31 cellular contexts compared by ENCODE assay signal in the genomic region with DNA sequence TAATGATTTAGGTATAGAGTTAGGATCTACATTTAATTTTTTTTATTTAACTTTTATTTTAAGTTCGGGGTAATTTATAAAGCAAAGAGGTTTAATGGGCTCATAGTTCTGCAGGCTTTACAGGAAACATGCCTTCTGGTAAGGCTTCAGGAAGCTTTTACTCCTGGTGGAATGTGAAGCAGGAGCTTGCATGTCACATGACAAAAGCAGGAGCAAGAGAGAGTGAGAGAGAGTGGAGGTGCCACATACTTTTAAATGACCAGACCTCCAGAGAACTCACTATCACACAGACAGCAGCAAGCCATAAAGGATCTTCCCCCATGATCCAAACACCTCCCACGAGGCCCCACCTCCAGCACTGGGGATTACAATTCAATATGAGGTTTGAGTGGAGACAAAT. TPM values are rescaled to one million over a fixed set of nuclear protein-coding genes. Genes with fewer than 3 reads are reported as not detected.
DNase-seq lines count a peak whose midpoint lies in the region; ATAC-seq, FAIRE-seq and TF ChIP-seq lines count a peak whose summit lies in the region.
"Had no signal": no experiment of that assay in that cellular context is flagged by ENCODE, and none has a peak within 500 bp of the region (broad histone marks: within the 10 kb centered on the region; RNA-seq: fewer than 3 reads in every experiment).

No MANE protein-coding gene starts in this region.

- H3K14ac ChIP-seq in H9 (ENCODE audit: insufficient read depth, low read length) (no peak overlapping the region), H1 (ENCODE audit: insufficient read length) (no peak overlapping the region)

- H2AK5ac ChIP-seq in H9 (ENCODE audit: insufficient read length, low read length) (no peak overlapping the region), H1 (ENCODE audit: low read depth, low read length) (no peak overlapping the region), mesendoderm (ENCODE audit: low read length) (no peak overlapping the region)

- H2BK12ac ChIP-seq in H9 (ENCODE audit: insufficient read length, low read depth, low read length) (no peak overlapping the region), H1 (ENCODE audit: low read depth, low read length) (no peak overlapping the region)

- DNase-seq in H9, result no peak
- no peak for DNase-seq in H1 (ENCODE audit: low read depth in 1 of 2, low spot score in 2 of 2)
- peak; percentile 64 for DNase-seq in mesendoderm
- no peak for DNase-seq in NK-92 (lab: John Stamatoyannopoulos, UW; ENCODE audit: unreplicated experiment)
- DNase-seq in GM12891 (ENCODE audit: insufficient read length, low spot score), result no peak
- DNase-seq: 8988T; ACHN; BE2C; C1 segment of cervical spinal cord; CD4-positive, alpha-beta memory T cell; CD4-positive, CD25-positive, alpha-beta regulatory T cell; CD8-positive, alpha-beta memory T cell; COR-L47; DMS 273 treated with DMSO at 0.1 percent for 48 hours; DMS153; DMS53; DMS79; DND-41; EL; GDM1 had no signal

- no peak for TF ChIP-seq RAD21 in H1 (IDR thresholded peaks at IDR 0.05 in 1 of 2, conservative IDR thresholded peaks at IDR 0.05 in 1 of 2; ENCODE audit: low read depth in 2 of 2, low read length in 2 of 2)

- no peak overlapping the region for H3K9ac ChIP-seq in H9 (ENCODE audit: extremely low read depth, insufficient read length, low read length)
- H3K9ac ChIP-seq in H1 (replicated peaks in 1 of 4; ENCODE audit: extremely low read depth in 1 of 4, low read depth in 3 of 4, low read length in 3 of 4), result no peak overlapping the region
- no peak overlapping the region for H3K9ac ChIP-seq in mesendoderm (ENCODE audit: low read length)
- H3K9ac ChIP-seq: BLaER1 had no signal

- H2AFZ ChIP-seq in H9 (ENCODE audit: low read length) (peak overlapping the region; percentile 40), H1 (ENCODE audit: low read length) (peak overlapping the region; percentile 85)

- CTCF ChIA-PET in H1 (lab: Charles Lee; ENCODE audit: partially characterized antibody), result interaction anchor here (1.0 kb wide), 1 partner anchor 9 kb away, joined by 3 read pairs; no protein-coding TSS in a partner anchor

- H2BK15ac ChIP-seq in H9 (ENCODE audit: low read depth, low read length), result no peak overlapping the region
- no peak overlapping the region for H2BK15ac ChIP-seq in H1 (ENCODE audit: low read length)
- no peak overlapping the region for H2BK15ac ChIP-seq in mesendoderm (replicated peaks; ENCODE audit: low read depth)

- H2BK5ac ChIP-seq in H9 (ENCODE audit: insufficient read length, low read length), result no peak overlapping the region
- H2BK5ac ChIP-seq in H1 (ENCODE audit: low read depth, low read length), result no peak overlapping the region
- no peak overlapping the region for H2BK5ac ChIP-seq in mesendoderm (ENCODE audit: low read length)

- H3K79me2 ChIP-seq in H9 (ENCODE audit: insufficient read depth, low read length), result no peaks in the 10 kb centered on the region
- no peaks in the 10 kb centered on the region for H3K79me2 ChIP-seq in H1 (ENCODE audit: control insufficient read depth in 1 of 2, insufficient read depth in 2 of 2, low read length in 2 of 2)
- H3K79me2 ChIP-seq in mesendoderm (ENCODE audit: control insufficient read depth, insufficient read depth, low read length), result no peaks in the 10 kb centered on the region

- H3K4me1 Mint-ChIP-seq in H9, result peaks cover 0 to 3% of the 10 kb centered on the region in 2 experiments; a peak in 1 of 4 replicates
- H3K4me1 Mint-ChIP-seq: CD14-positive monocyte had no signal

- H3K9me3 ChIP-seq in H9 (ENCODE audit: control insufficient read depth, low read depth, low read length) (no peaks in the 10 kb centered on the region), H1 (ENCODE audit: insufficient read depth in 2 of 2, low read depth in 1 of 2, low read length in 1 of 2) (no peaks in the 10 kb centered on the region)
- H3K9me3 ChIP-seq: BE2C, BLaER1 had no signal

- H3K4me3 ChIP-seq in H1 (ENCODE audit: extremely low read depth in 1 of 4, insufficient read depth in 2 of 4, low read depth in 3 of 4, low read length in 4 of 4) (no peak overlapping the region), mesendoderm (ENCODE audit: low read length) (no peak overlapping the region)
- H3K4me3 ChIP-seq: BLaER1, GM12878 had no signal

- no peak overlapping the region for H4K8ac ChIP-seq in H9 (replicated peaks; ENCODE audit: insufficient read length, low read depth, low read length)
- H4K8ac ChIP-seq in H1 (ENCODE audit: extremely low read depth, insufficient read depth, low read length), result no peak overlapping the region
- no peak overlapping the region for H4K8ac ChIP-seq in mesendoderm (ENCODE audit: low read depth, low read length)

- no peak overlapping the region for H3K18ac ChIP-seq in H9 (ENCODE audit: insufficient read length, low read depth, low read length)
- no peak overlapping the region for H3K18ac ChIP-seq in H1 (ENCODE audit: extremely low read depth, low read length)
- H3K18ac ChIP-seq in mesendoderm (ENCODE audit: low read length), result no peak overlapping the region

- H4K5ac ChIP-seq in H9 (ENCODE audit: insufficient read length, low read depth, low read length) (no peak overlapping the region), H1 (ENCODE audit: insufficient read length, low read depth, low read length) (no peak overlapping the region), mesendoderm (ENCODE audit: low read length) (no peak overlapping the region)

- H3T11ph ChIP-seq in H9 (ENCODE audit: low read length), result no peak overlapping the region

- H3K56ac ChIP-seq in H9 (ENCODE audit: insufficient read length, low read depth, low read length), result no peak overlapping the region
- no peak overlapping the region for H3K56ac ChIP-seq in H1 (replicated peaks; ENCODE audit: insufficient read length, low read depth, low read length)
- H3K56ac ChIP-seq in mesendoderm (ENCODE audit: low read length), result no peak overlapping the region

- H3K9me3 Mint-ChIP-seq in H9, result peaks cover 3% of the 10 kb centered on the region in 2 experiments; a peak in 2 of 5 replicates

- H4K91ac ChIP-seq in H9 (ENCODE audit: insufficient read length, low read depth, low read length) (no peak overlapping the region), H1 (replicated peaks; ENCODE audit: insufficient read length, low read length) (no peak overlapping the region)

- no peaks in the 10 kb centered on the region; the same call in 1 of the 2 replicates for H3K27me3 Mint-ChIP-seq in H9 (ENCODE audit: low read depth)

- H3K23me2 ChIP-seq in H9 (ENCODE audit: insufficient read length, low read depth, low read length, poor library complexity, severe bottlenecking), result no peaks in the 10 kb centered on the region
- H3K23me2 ChIP-seq in H1 (ENCODE audit: low read depth, low read length), result no peaks in the 10 kb centered on the region

- H3K36me3 ChIP-seq in H1 (ENCODE audit: control insufficient read depth in 2 of 4, insufficient read depth in 4 of 4, low read length in 3 of 4) (no peaks in the 10 kb centered on the region), mesendoderm (ENCODE audit: control insufficient read depth, insufficient read depth, low read length) (no peaks in the 10 kb centered on the region)
- H3K36me3 ChIP-seq: BE2C, BLaER1 had no signal

- TF ChIP-seq POLR2A in H1 (IDR thresholded peaks at IDR 0.05; ENCODE audit: control extremely low read depth in 1 of 2, low read depth in 2 of 2, low read length in 2 of 2), result no peak
- TF ChIP-seq POLR2A in GM12891 (IDR thresholded peaks at IDR 0.05; ENCODE audit: low read depth, low read length), result no peak

- FAIRE-seq in H1 (lab: Jason Lieb, UNC) (no peak), GM12891 (lab: Jason Lieb, UNC) (no peak)
- FAIRE-seq: A204.1, GM12878, GM19239 had no signal

- H4K20me1 ChIP-seq in H9 (ENCODE audit: control insufficient read depth, insufficient read depth, insufficient read length) (no peaks in the 10 kb centered on the region), H1 (replicated peaks in 1 of 2; ENCODE audit: control insufficient read depth in 1 of 2, insufficient read depth in 2 of 2, low read length in 2 of 2) (no peaks in the 10 kb centered on the region)
- H4K20me1 ChIP-seq: BLaER1 had no signal

- H3K79me1 ChIP-seq in H9 (ENCODE audit: insufficient read depth, low read depth, low read length, poor library complexity, severe bottlenecking), result no peaks in the 10 kb centered on the region
- H3K79me1 ChIP-seq in H1 (ENCODE audit: low read depth, low read length), result no peaks in the 10 kb centered on the region
- H3K79me1 ChIP-seq in mesendoderm (ENCODE audit: low read length), result no peaks in the 10 kb centered on the region

- H3K27me3 ChIP-seq in H9 (ENCODE audit: insufficient read depth, low read length) (no peaks in the 10 kb centered on the region), H1 (replicated peaks in 1 of 4; ENCODE audit: control insufficient read depth in 3 of 4, extremely low read depth in 1 of 4, insufficient read depth in 3 of 4, low read length in 3 of 4) (no peaks in the 10 kb centered on the region), mesendoderm (ENCODE audit: insufficient read depth, low read length, poor library complexity) (no peaks in the 10 kb centered on the region)
- H3K27me3 ChIP-seq: BE2C, BLaER1 had no signal

- H3K23ac ChIP-seq in H9 (ENCODE audit: insufficient read length, low read depth, low read length) (no peak overlapping the region), H1 (ENCODE audit: insufficient read length) (no peak overlapping the region), mesendoderm (ENCODE audit: low read length) (no peak overlapping the region)

- WGBS in H9 (ENCODE audit: extremely low coverage, insufficient read length, low lambda C conversion rate), result no CpG with 5 or more reads among the region's 2 CpGs
- 86% methylated on average over 2 of the region's 2 CpGs; no CpG with 5 or more reads in 1 of the 2 experiments for WGBS in H1 (ENCODE audit: extremely low coverage in 1 of 2, insufficient coverage in 1 of 2, insufficient read length in 1 of 2, insufficient replicate concordance in 2 of 2, low coverage in 1 of 2, low lambda C conversion rate in 2 of 2, missing lambda C conversion rate in 1 of 2), 2 experiments
- no CpG with 5 or more reads among the region's 2 CpGs for whole genome bisulfite sequencing in mesendoderm (ENCODE audit: extremely low coverage, insufficient coverage, low lambda C conversion rate)

- H3K4me2 ChIP-seq in H9 (ENCODE audit: insufficient read depth, insufficient read length, low read length) (no peak overlapping the region), H1 (ENCODE audit: insufficient read depth in 1 of 2, low read depth in 2 of 2, low read length in 2 of 2) (no peak overlapping the region), mesendoderm (ENCODE audit: low read length) (no peak overlapping the region)
- H3K4me2 ChIP-seq: BLaER1 had no signal

- H2BK120ac ChIP-seq in H9 (ENCODE audit: low read depth, low read length, poor library complexity, severe bottlenecking) (no peak overlapping the region), H1 (replicated peaks; ENCODE audit: low read depth, low read length) (no peak overlapping the region), mesendoderm (ENCODE audit: low read depth, low read length) (no peak overlapping the region)

- H3K4me1 ChIP-seq in H9 (ENCODE audit: insufficient read depth, low read length), result no peaks in the 10 kb centered on the region
- H3K4me1 ChIP-seq in H1 (replicated peaks in 1 of 4; ENCODE audit: control insufficient read depth in 3 of 4, insufficient read depth in 4 of 4, low read length in 3 of 4), result no peaks in the 10 kb centered on the region
- no peaks in the 10 kb centered on the region for H3K4me1 ChIP-seq in mesendoderm (ENCODE audit: control insufficient read depth, low read depth, low read length)
- H3K4me1 ChIP-seq: BE2C had no signal

- H3K4ac ChIP-seq in H9 (ENCODE audit: low read depth, low read length) (no peak overlapping the region), H1 (replicated peaks; ENCODE audit: insufficient read length, low read depth, low read length) (no peak overlapping the region), mesendoderm (ENCODE audit: low read depth, low read length) (no peak overlapping the region)

- POLR2A ChIA-PET in H1 (lab: Charles Lee; ENCODE audit: partially characterized antibody), result no interaction called here

- H3K36me3 Mint-ChIP-seq in H9 (ENCODE audit: insufficient read depth in 1 of 3, low read depth in 3 of 3), result no peaks in the 10 kb centered on the region
- H3K36me3 Mint-ChIP-seq: CD14-positive monocyte; CD4-positive, alpha-beta memory T cell; CD4-positive, CD25-positive, alpha-beta regulatory T cell had no signal

- ATAC-seq in HG03460 (IDR thresholded peaks at IDR 0.05; ENCODE audit: unreplicated experiment) (no peak), HG02588 (IDR thresholded peaks at IDR 0.05; ENCODE audit: unreplicated experiment) (no peak)
- ATAC-seq: GM12878 had no signal

- no peak for TF ChIP-seq EP300 in H1 (IDR thresholded peaks at IDR 0.05; ENCODE audit: borderline replicate concordance in 1 of 2, low read depth in 2 of 2, low read length in 2 of 2)

- no peak overlapping the region for H3K27ac ChIP-seq in H9 (ENCODE audit: insufficient read length, low read depth, low read length)
- H3K27ac ChIP-seq in H1 (ENCODE audit: low read depth, low read length), result no peak overlapping the region
- H3K27ac ChIP-seq in mesendoderm (ENCODE audit: low read depth, low read length), result no peak overlapping the region
- H3K27ac ChIP-seq: BLaER1 had no signal

- TF ChIP-seq CTCF in H9 (conservative IDR thresholded peaks at IDR 0.05) (no peak), H1 (IDR thresholded peaks at IDR 0.05; ENCODE audit: control extremely low read depth in 1 of 3, insufficient read depth in 1 of 3, low read depth in 1 of 3, low read length in 3 of 3) (no peak)

- H2BK20ac ChIP-seq in H9 (ENCODE audit: low read depth, low read length, poor library complexity, severe bottlenecking) (no peak overlapping the region), H1 (ENCODE audit: low read length) (no peak overlapping the region)

- H3K4me3 Mint-ChIP-seq in H9, result no peak overlapping the region
- H3K4me3 Mint-ChIP-seq: CD14-positive monocyte; CD4-positive, alpha-beta memory T cell; CD4-positive, CD25-positive, alpha-beta regulatory T cell; CD8-positive, alpha-beta memory T cell had no signal

- H3K27ac Mint-ChIP-seq in H9, result peak overlapping the region in 1 of 3 experiments; percentile 78; a peak in 2 of 7 replicates
- H3K27ac Mint-ChIP-seq: CD14-positive monocyte; CD4-positive, CD25-positive, alpha-beta regulatory T cell; CD8-positive, alpha-beta memory T cell had no signal

RNA-seq across cellular contexts. Expression of a gene that starts 17.6 kb away (rescaled TPM):
- total RNA-seq in H9 (2021), result not detected in 2 replicates
- total RNA-seq in H1 (2021; fragmentation: NEBNext Ultra II Directional; extraction: Animal tissue kit (Norgen Biotek cat#: 25700)), result not detected in 2 replicates
- not detected in 2 replicates for polyA plus RNA-seq in H1 (2011; rRNA removed)
- not detected for polyA plus RNA-seq in H1 (2011; cell fraction: cytosol; rRNA removed)
- polyA plus RNA-seq in H1 (2011; cell fraction: nucleus; rRNA removed), result not detected
- not detected in 4 replicates for polyA plus RNA-seq in H1 (2012, experiment 1 of 2)
- not detected for polyA plus RNA-seq in H1 (2012, experiment 2 of 2)
- 0.02 TPM for polyA plus RNA-seq in H1 (2013, experiment 1 of 2)
- polyA plus RNA-seq in H1 (2013, experiment 2 of 2), result 0.04 TPM
- polyA minus RNA-seq in H1 (2011; rRNA and poly(A)+ RNA removed), result not detected in 2 replicates
- not detected for polyA minus RNA-seq in H1 (2011; cell fraction: cytosol; rRNA and poly(A)+ RNA removed)
- polyA minus RNA-seq in H1 (2011; cell fraction: nucleus; rRNA and poly(A)+ RNA removed), result not detected
- polyA plus RNA-seq in mesendoderm (2013, experiment 1 of 2), result 0.06 TPM
- polyA plus RNA-seq in mesendoderm (2013, experiment 2 of 2), result 0.08 TPM
- polyA plus RNA-seq in GM12891 (2012; ENCODE audit: low read depth, missing spikeins), result 35.5 TPM
- total RNA-seq: G401 had no signal

RNA-seq across cellular contexts. Expression of a gene that starts 32.3 kb away (rescaled TPM):
- not detected in 2 replicates for total RNA-seq in H9 (2021)
- total RNA-seq in H1 (2021; fragmentation: NEBNext Ultra II Directional; extraction: Animal tissue kit (Norgen Biotek cat#: 25700)), result not detected in 2 replicates
- not detected in 2 replicates for polyA plus RNA-seq in H1 (2011; rRNA removed)
- polyA plus RNA-seq in H1 (2011; cell fraction: cytosol; rRNA removed), result not detected
- polyA plus RNA-seq in H1 (2011; cell fraction: nucleus; rRNA removed), result not detected
- not detected in 4 replicates for polyA plus RNA-seq in H1 (2012, experiment 1 of 2)
- not detected for polyA plus RNA-seq in H1 (2012, experiment 2 of 2)
- not detected for polyA plus RNA-seq in H1 (2013, experiment 1 of 2)
- not detected for polyA plus RNA-seq in H1 (2013, experiment 2 of 2)
- polyA minus RNA-seq in H1 (2011; rRNA and poly(A)+ RNA removed), result not detected in 2 replicates
- polyA minus RNA-seq in H1 (2011; cell fraction: cytosol; rRNA and poly(A)+ RNA removed), result not detected
- polyA minus RNA-seq in H1 (2011; cell fraction: nucleus; rRNA and poly(A)+ RNA removed), result not detected
- polyA plus RNA-seq in mesendoderm (2013, experiment 1 of 2), result not detected
- polyA plus RNA-seq in mesendoderm (2013, experiment 2 of 2), result not detected
- not detected for polyA plus RNA-seq in GM12891 (2012; ENCODE audit: low read depth, missing spikeins)
- total RNA-seq: A673, Daoy, G401, GM12878 had no signal
- polyA plus RNA-seq: AG04450; CD14-positive monocyte; CD4-positive, alpha-beta memory T cell; CD8-positive, alpha-beta memory T cell; GM12878 had no signal

RNA-seq across cellular contexts. Expression of a gene that starts 55.3 kb away (rescaled TPM):
- not detected in 2 replicates for total RNA-seq in H9 (2021)
- not detected in 2 replicates for total RNA-seq in H1 (2021; fragmentation: NEBNext Ultra II Directional; extraction: Animal tissue kit (Norgen Biotek cat#: 25700))
- 0.02 TPM in 1 of 2 replicates, not detected in the other for polyA plus RNA-seq in H1 (2011; rRNA removed)
- polyA plus RNA-seq in H1 (2011; cell fraction: cytosol; rRNA removed), result not detected
- polyA plus RNA-seq in H1 (2011; cell fraction: nucleus; rRNA removed), result not detected
- 0.03 to 0.20 TPM in 2 of 4 replicates, not detected in the others for polyA plus RNA-seq in H1 (2012, experiment 1 of 2)
- polyA plus RNA-seq in H1 (2012, experiment 2 of 2), result not detected
- polyA plus RNA-seq in H1 (2013, experiment 1 of 2), result not detected
- polyA plus RNA-seq in H1 (2013, experiment 2 of 2), result 0.02 TPM
- polyA minus RNA-seq in H1 (2011; rRNA and poly(A)+ RNA removed), result not detected in 2 replicates
- not detected for polyA minus RNA-seq in H1 (2011; cell fraction: cytosol; rRNA and poly(A)+ RNA removed)
- polyA minus RNA-seq in H1 (2011; cell fraction: nucleus; rRNA and poly(A)+ RNA removed), result not detected
- polyA plus RNA-seq in mesendoderm (2013, experiment 1 of 2), result 0.14 TPM
- 0.03 TPM for polyA plus RNA-seq in mesendoderm (2013, experiment 2 of 2)
- polyA plus RNA-seq in GM12891 (2012; ENCODE audit: low read depth, missing spikeins), result 10.6 TPM
- total RNA-seq: G401 had no signal
- polyA plus RNA-seq: AG04450 had no signal
